Comparison of ENCODE assay signal across 9 cellular contexts in the genomic region with DNA sequence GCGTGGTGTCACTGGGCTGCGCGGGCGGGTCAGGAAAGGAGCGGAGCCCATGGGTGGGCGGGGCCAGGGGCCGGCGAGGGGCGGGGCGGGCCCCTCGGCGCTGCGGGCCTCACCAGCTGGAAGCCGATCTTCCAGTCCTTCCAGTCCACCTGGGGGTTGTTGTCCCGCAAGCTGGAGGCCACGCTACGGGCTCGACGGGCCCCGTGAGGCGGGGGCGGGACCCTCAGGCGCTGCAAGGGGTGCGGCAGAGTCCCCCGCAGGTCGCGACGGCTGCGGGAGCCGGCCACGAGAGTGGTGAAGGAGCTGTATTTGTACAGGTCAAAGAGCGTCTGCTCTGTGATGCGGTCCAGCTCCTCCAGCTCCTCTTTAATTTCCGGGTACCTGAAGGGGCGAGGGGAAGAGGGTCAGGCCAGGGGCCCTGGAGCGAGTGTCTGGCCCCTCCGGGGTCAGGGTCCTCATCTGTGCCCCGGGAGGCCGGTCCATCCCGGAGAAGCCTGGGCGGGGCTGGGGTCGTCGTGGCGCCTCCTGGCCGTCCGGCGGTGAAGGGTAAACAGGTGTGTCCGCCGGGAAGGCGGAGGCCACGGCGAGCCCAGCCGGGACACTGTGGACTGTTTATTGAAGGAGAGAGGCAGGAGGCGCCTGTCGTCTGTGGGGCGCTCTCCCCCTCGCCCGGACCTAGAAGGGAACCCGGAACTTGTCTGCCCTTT. TPM values are rescaled to one million over a fixed set of nuclear protein-coding genes. Genes with fewer than 3 reads are reported as not detected.
A peak's percentile ranks its signal among the peaks of the same experiment; 100 is the strongest.
DNase-seq lines count a peak whose midpoint lies in the region; ATAC-seq, FAIRE-seq and TF ChIP-seq lines count a peak whose summit lies in the region.
"Had no signal": no experiment of that assay in that cellular context is flagged by ENCODE, and none has a peak within 500 bp of the region (broad histone marks: within the 10 kb centered on the region; RNA-seq: fewer than 3 reads in every experiment).

No MANE protein-coding gene starts in this region.

- H3K4me1 ChIP-seq in urinary bladder (ENCODE audit: insufficient read depth) = no peaks in the 10 kb centered on the region

- no peaks in the 10 kb centered on the region for H3K36me3 ChIP-seq in urinary bladder (ENCODE audit: insufficient read depth)

- FAIRE-seq in GM12891 (lab: Jason Lieb, UNC) (peak; percentile 54), frontal cortex (lab: Jason Lieb, UNC) (no peak)
- FAIRE-seq: TTC549 had no signal

- H3K27ac ChIP-seq in urinary bladder (ENCODE audit: low read depth) = peak overlapping the region; percentile 97

- no peak for ATAC-seq in GM21825 (IDR thresholded peaks at IDR 0.05; ENCODE audit: unreplicated experiment)

- in situ Hi-C loops in G401 (cut with HindIII; ENCODE audit: low sequenced_read_pairs) = no loop called here

- WGBS in urinary bladder = 3% methylated on average over 59 of the region's 59 CpGs

- intact Hi-C loops in posterior vena cava (cut with DNase I) = no loop called here

- TF ChIP-seq POLR2A in GM12891 (IDR thresholded peaks at IDR 0.05; ENCODE audit: low read depth, low read length) = no peak

- DNase-seq in GM12891 (ENCODE audit: insufficient read length, low spot score) = peak; percentile 87
- peak; percentile 61 for DNase-seq in RPMI7951 (ENCODE audit: low read depth)
- DNase-seq in activated gamma-delta T cell treated with Interleukin-2 at 50 U/mL for 16 hours = peak; percentile 56
- DNase-seq in frontal cortex (ENCODE audit: low spot score in 2 of 2) = peak; percentile 72 to 87
- DNase-seq in posterior vena cava (ENCODE audit: low spot score) = peak; percentile 87
- no peak for DNase-seq in G401 (ENCODE audit: low spot score)

- peak overlapping the region; percentile 47 for H3K4me3 ChIP-seq in urinary bladder (ENCODE audit: low read depth, low read length)

TF ChIP-seq in GM12891, 5 proteins besides CTCF, POLR2A, EP300 and RAD21:
- TF ChIP-seq SPI1 (IDR thresholded peaks at IDR 0.05; ENCODE audit: low read depth, low read length) (no peak), POU2F2 (IDR thresholded peaks at IDR 0.05; ENCODE audit: low read depth, low read length) (no peak), POLR2AphosphoS5 (IDR thresholded peaks at IDR 0.05; ENCODE audit: low read depth, low read length) (no peak), TAF1 (IDR thresholded peaks at IDR 0.05; ENCODE audit: low read depth, low read length) (no peak), PAX5 (IDR thresholded peaks at IDR 0.05; ENCODE audit: insufficient read depth, low read length, severe bottlenecking) (no peak)

RNA-seq across cellular contexts. Expression of a gene that starts 11.9 kb away (rescaled TPM):
- 0.12 TPM for polyA plus RNA-seq in GM12891 (2012; ENCODE audit: low read depth, missing spikeins)
- total RNA-seq in RPMI7951 (2014; rRNA removed; shearing (Covaris generic)) = not detected in 2 replicates
- total RNA-seq in frontal cortex = not detected
- 1 to 10 TPM; 1.9 to 3.3 TPM for total RNA-seq in posterior vena cava
- total RNA-seq in urinary bladder = 5.7 TPM
- polyA plus RNA-seq in urinary bladder = 10.4 TPM
- total RNA-seq in G401 (2014; rRNA removed; shearing (Covaris generic)) = 28.7 and 67.9 TPM in 2 replicates

RNA-seq across cellular contexts. Expression of a gene that starts 20.5 kb away (rescaled TPM):
- polyA plus RNA-seq in GM12891 (2012; ENCODE audit: low read depth, missing spikeins) = 3.5 TPM
- 32.3 and 51.3 TPM in 2 replicates for total RNA-seq in RPMI7951 (2014; rRNA removed; shearing (Covaris generic))
- total RNA-seq in frontal cortex (2.4 TPM), posterior vena cava (10 to 100 TPM; 86.4 to 92.5 TPM), urinary bladder (29.6 TPM)
- polyA plus RNA-seq in urinary bladder = 126 TPM
- 0.86 and 10.1 TPM in 2 replicates for total RNA-seq in G401 (2014; rRNA removed; shearing (Covaris generic))

RNA-seq across cellular contexts. Expression of a gene that starts 21.6 kb away (rescaled TPM):
- polyA plus RNA-seq in GM12891 (2012; ENCODE audit: low read depth, missing spikeins) = 8.1 TPM
- total RNA-seq in RPMI7951 (2014; rRNA removed; shearing (Covaris generic)) = 91.2 and 124 TPM in 2 replicates
- total RNA-seq in frontal cortex (4.5 TPM), posterior vena cava (100 to 1,000 TPM; 190 to 194 TPM), urinary bladder (56.1 TPM)
- polyA plus RNA-seq in urinary bladder = 223 TPM
- 87.6 and 118 TPM in 2 replicates for total RNA-seq in G401 (2014; rRNA removed; shearing (Covaris generic))

RNA-seq across cellular contexts. Expression of a gene that starts 53.0 kb away (rescaled TPM):
- polyA plus RNA-seq in GM12891 (2012; ENCODE audit: low read depth, missing spikeins) = 3.2 TPM
- not detected in 2 replicates for total RNA-seq in RPMI7951 (2014; rRNA removed; shearing (Covaris generic))
- total RNA-seq in frontal cortex (under 0.01 TPM), posterior vena cava (under 1 TPM in 1 of 2 donors, not detected in 1; 0.51 TPM), urinary bladder (6.2 TPM)
- polyA plus RNA-seq in urinary bladder = 9.6 TPM
- 0.06 and 0.14 TPM in 2 replicates for total RNA-seq in G401 (2014; rRNA removed; shearing (Covaris generic))

Comparison
In these comparisons a context has a peak if more than half of its experiments do, and no peak if none do; other contexts are left out.
1. RNA of a gene that starts 21.6 kb away (total RNA-seq): 190 to 194 TPM in posterior vena cava, 87.6 to 118 TPM in G401, 91.2 to 124 TPM in RPMI7951 and 56.1 TPM in urinary bladder (single experiment); 4.5 TPM in frontal cortex (single experiment); every median in the first group is over 10 times any median in the second.